In genomic region chr15:85976986-85977385, GRCh38 we compare ENCODE assay signal across 23 cellular contexts.
DNase-seq lines count a peak whose midpoint lies in the region; ATAC-seq and TF ChIP-seq lines count a peak whose summit lies in the region.
"Had no signal": no experiment of that assay in that cellular context is flagged by ENCODE, and none has a peak within 500 bp of the region (broad histone marks: within the 10 kb centered on the region; RNA-seq: fewer than 3 reads in every experiment).

No MANE protein-coding gene starts in this region.

- POLR2A ChIA-PET in PC-3 (lab: Charles Lee; ENCODE audit: unreplicated experiment): no interaction called here

- ATAC-seq in PC-3: no peak
- no peak for ATAC-seq in GM21526 (IDR thresholded peaks at IDR 0.05; ENCODE audit: low FRiP score, unreplicated experiment)
- ATAC-seq: left colon, T-helper 17 cell had no signal

- H3K9me3 ChIP-seq in PC-3 (ENCODE audit: low read length) (no peaks in the 10 kb centered on the region), mammary epithelial cell (replicated peaks; ENCODE audit: insufficient read depth, low read length) (no peaks in the 10 kb centered on the region)
- H3K9me3 ChIP-seq: Caco-2 had no signal

- intact Hi-C loops in PC-3 (cut with micrococcal nuclease): no loop called here
- intact Hi-C loops in mammary epithelial cell (cut with micrococcal nuclease): no loop called here

- no peak overlapping the region for H3K4me3 ChIP-seq in PC-3 (ENCODE audit: low read length)
- no peak overlapping the region for H3K4me3 ChIP-seq in mammary epithelial cell (replicated peaks in 1 of 3; ENCODE audit: insufficient read depth in 1 of 3, low read depth in 2 of 3, low read length in 3 of 3)
- H3K4me3 ChIP-seq: SK-N-MC, tibial artery had no signal

- H3K79me2 ChIP-seq in PC-3 (ENCODE audit: low read length) (no peaks in the 10 kb centered on the region), mammary epithelial cell (ENCODE audit: insufficient read depth, low read length) (no peaks in the 10 kb centered on the region)

- TF ChIP-seq CTCF in PC-3 (conservative IDR thresholded peaks at IDR 0.05; ENCODE audit: low read depth, low read length): no peak
- no peak for TF ChIP-seq CTCF in mammary epithelial cell (conservative IDR thresholded peaks at IDR 0.05 in 1 of 2, IDR thresholded peaks at IDR 0.05 in 1 of 2; ENCODE audit: extremely low read depth in 1 of 2, insufficient read depth in 1 of 2, low read depth in 1 of 2, low read length in 2 of 2)

- no peaks in the 10 kb centered on the region for H3K9me2 ChIP-seq in PC-3 (replicated peaks; ENCODE audit: low read length)

- no peaks in the 10 kb centered on the region for H3F3A ChIP-seq in PC-3 (ENCODE audit: low read length, unreplicated experiment)

- BruUV-seq in PC-3 (replicated peaks; lab: Mats Ljungman, UMichigan) (no TSS peak), mammary epithelial cell (replicated peaks; lab: Mats Ljungman, UMichigan) (no TSS peak)

- DNase-seq in ELR (ENCODE audit: low read depth) (peak; percentile 28), PC-3 (peak; percentile 38), mammary epithelial cell (peak; percentile 70), non-pigmented ciliary epithelial cell (ENCODE audit: low read depth) (peak; percentile 8), NCI-H69 (lab: John Stamatoyannopoulos, UW) (no peak)
- DNase-seq in stimulated activated CD4-positive, alpha-beta T cell treated with anti-CD3 and anti-CD28 coated beads, Interleukin-4, amount 100 ng/mL, for 24 hours: no peak
- DNase-seq in activated CD8-positive, alpha-beta memory T cell treated with anti-CD3 and anti-CD28 coated beads, Interleukin-2, amount 50 U/mL, for 48 hours: no peak
- DNase-seq: activated CD4-positive, alpha-beta memory T cell treated with anti-CD3 and anti-CD28 coated beads for 36 hours; activated CD4-positive, CD25-positive, alpha-beta regulatory T cell treated with anti-CD3 and anti-CD28 coated beads, Interleukin-2, amount 50 U/mL, for 72 hours; activated CD8-positive, alpha-beta memory T cell treated with anti-CD3 and anti-CD28 coated beads, Interleukin-2, amount 50 U/mL, for 4 hours; activated naive CD4-positive, alpha-beta T cell treated with Interleukin-2 at 50 U/mL for 16 hours; C1 segment of cervical spinal cord; Caco-2; immature natural killer cell; left colon; NCI-H2107; NCI-H748 treated with DMSO at 0.1 percent for 48 hours; RPMI8226; stimulated activated CD4-positive, alpha-beta T cell treated with anti-CD3 and anti-CD28 coated beads, Interleukin-4, amount 100 ng/mL, for 4 hours; T-helper 17 cell; tibial artery had no signal

- CTCF ChIA-PET in PC-3 (lab: Charles Lee) (no interaction called here), mammary epithelial cell (lab: Charles Lee; ENCODE audit: low non-redundant PET) (no interaction called here)

- H3K9ac ChIP-seq in PC-3 (ENCODE audit: low read length) (no peak overlapping the region), mammary epithelial cell (ENCODE audit: insufficient read depth, low read length) (no peak overlapping the region)

- H3K36me3 ChIP-seq in PC-3 (ENCODE audit: low read depth, low read length) (no peaks in the 10 kb centered on the region), mammary epithelial cell (ENCODE audit: insufficient read depth, low read length) (no peaks in the 10 kb centered on the region)
- H3K36me3 ChIP-seq: tibial artery had no signal

- H4K20me1 ChIP-seq in PC-3 (ENCODE audit: low read length) (no peaks in the 10 kb centered on the region), mammary epithelial cell (ENCODE audit: insufficient read depth, low read length) (no peaks in the 10 kb centered on the region)

- dilution Hi-C loops in mammary epithelial cell (cut with HindIII; ENCODE audit: low sequenced_read_pairs): no loop called here

- H3K4me1 ChIP-seq in PC-3 (ENCODE audit: insufficient read depth, low read length) (no peaks in the 10 kb centered on the region), mammary epithelial cell (ENCODE audit: insufficient read depth, low read length) (no peaks in the 10 kb centered on the region)
- H3K4me1 ChIP-seq: Caco-2, tibial artery had no signal

- H3K4me2 ChIP-seq in PC-3 (ENCODE audit: low read length): no peak overlapping the region
- H3K4me2 ChIP-seq in mammary epithelial cell (ENCODE audit: insufficient read depth, low read depth, low read length): no peak overlapping the region

- H3K27me3 ChIP-seq in PC-3 (ENCODE audit: low read length) (peaks cover 22% of the 10 kb centered on the region), mammary epithelial cell (ENCODE audit: insufficient read depth, low read length) (peaks cover 2% of the 10 kb centered on the region)

- H2AFZ ChIP-seq in PC-3 (ENCODE audit: low read length) (no peak overlapping the region), mammary epithelial cell (ENCODE audit: low read depth, low read length) (no peak overlapping the region)

- WGBS in mammary epithelial cell (ENCODE audit: low coverage, missing lambda C conversion rate): 37% methylated on average over 3 of the region's 3 CpGs

- in situ Hi-C loops in mammary epithelial cell (cut with MboI; ENCODE audit: low sequenced_read_pairs in 2 of 2): no loop called here

- H3K27ac ChIP-seq in PC-3 (ENCODE audit: low read length) (no peak overlapping the region), mammary epithelial cell (ENCODE audit: insufficient read depth, low read depth, low read length) (no peak overlapping the region)
- H3K27ac ChIP-seq: SK-N-MC, tibial artery had no signal

Comparison
In these comparisons a context has a peak if more than half of its experiments do, and no peak if none do; other contexts are left out.
1. DNase-seq: peak in ELR (single experiment), PC-3 (single experiment), mammary epithelial cell (single experiment) and non-pigmented ciliary epithelial cell (single experiment); none in stimulated activated CD4-positive, alpha-beta T cell treated with anti-CD3 and anti-CD28 coated beads, Interleukin-4, amount 100 ng/mL, for 24 hours (single experiment), activated CD8-positive, alpha-beta memory T cell treated with anti-CD3 and anti-CD28 coated beads, Interleukin-2, amount 50 U/mL, for 48 hours (single experiment) and NCI-H69 (single experiment).